In the genomic region with DNA sequence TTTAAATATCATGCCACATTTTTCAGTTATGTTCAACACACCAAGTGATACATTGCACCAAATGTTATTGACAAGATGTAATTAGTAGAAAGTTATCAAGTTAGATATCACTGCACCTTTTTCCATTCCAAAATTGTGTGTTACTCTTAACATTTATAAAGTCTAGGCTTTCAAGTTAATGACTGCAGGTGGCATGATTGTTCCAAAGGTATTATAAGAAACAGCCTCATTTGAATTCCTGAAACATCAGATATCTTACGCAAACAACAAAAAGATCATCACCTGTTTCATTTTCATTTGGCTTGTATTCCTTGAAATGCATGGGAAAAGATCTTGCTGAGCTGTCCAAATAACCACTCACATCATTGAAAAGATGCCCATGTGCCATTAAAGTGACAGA, we compare ENCODE assay signal across 19 cellular contexts.
DNase-seq lines count a peak whose midpoint lies in the region; ATAC-seq, FAIRE-seq and TF ChIP-seq lines count a peak whose summit lies in the region.
"Had no signal": no experiment of that assay in that cellular context is flagged by ENCODE, and none has a peak within 500 bp of the region (broad histone marks: within the 10 kb centered on the region; RNA-seq: fewer than 3 reads in every experiment).

No MANE protein-coding gene starts in this region.

- no peak for FAIRE-seq in HepG2 (lab: Jason Lieb, UNC)
- FAIRE-seq: A549, G401.6, GM12891, H1 had no signal

- in situ Hi-C loops in HepG2 (cut with HindIII; ENCODE audit: extremely low pct_ligation_motif_present, low pct_unique_long_range_greater_than_20kb), result no loop called here

- H3K27me3 ChIP-seq in liver (ENCODE audit: control insufficient read depth in 4 of 4, insufficient read depth in 4 of 4, low read length in 3 of 4), result no peaks in the 10 kb centered on the region
- no peaks in the 10 kb centered on the region for H3K27me3 ChIP-seq in HepG2 (ENCODE audit: control insufficient read depth in 1 of 2, insufficient read depth in 2 of 2, low read length in 2 of 2)
- H3K27me3 ChIP-seq: BE2C had no signal

- no peaks in the 10 kb centered on the region for H4K20me1 ChIP-seq in HepG2 (ENCODE audit: insufficient read depth, low read length)

- H3K36me3 ChIP-seq in liver (ENCODE audit: control insufficient read depth in 4 of 4, insufficient read depth in 3 of 4, low read depth in 1 of 4, low read length in 3 of 4) (no peaks in the 10 kb centered on the region), HepG2 (replicated peaks in 1 of 2; ENCODE audit: control insufficient read depth in 1 of 2, insufficient read depth in 2 of 2, low read length in 2 of 2) (no peaks in the 10 kb centered on the region)
- H3K36me3 ChIP-seq: BE2C, HAP-1 had no signal

- 48% methylated on average over 1 of the region's 1 CpG for WGBS in liver
- whole genome bisulfite sequencing in HepG2 (ENCODE audit: low lambda C conversion rate), result 0% methylated on average over 1 of the region's 1 CpG

- POLR2A ChIA-PET in HepG2 (lab: Yijun Ruan, JAX), result no interaction called here

- peak; percentile 24 for TF ChIP-seq CTCF in liver (IDR thresholded peaks at IDR 0.05; ENCODE audit: low read depth, low read length, missing input control)
- no peak for TF ChIP-seq CTCF in HepG2 (CRISPR knock-in tag; IDR thresholded peaks at IDR 0.05)
- TF ChIP-seq CTCF in epithelial cell of proximal tubule (conservative IDR thresholded peaks at IDR 0.05; ENCODE audit: low read depth, low read length), result peak; percentile 14

- no peak overlapping the region for H3K4me2 ChIP-seq in HepG2 (ENCODE audit: low read depth, low read length)
- H3K4me2 ChIP-seq: A549 had no signal

- no peaks in the 10 kb centered on the region for H3K9me3 ChIP-seq in liver (ENCODE audit: control insufficient read depth in 4 of 4, low read length in 3 of 4)
- peaks cover 5% of the 10 kb centered on the region for H3K9me3 ChIP-seq in HepG2 (ENCODE audit: low read length)
- H3K9me3 ChIP-seq: A549, BE2C, HAP-1 had no signal

- TF ChIP-seq EP300 in HepG2 (IDR thresholded peaks at IDR 0.05; ENCODE audit: low read depth in 2 of 2, low read length in 2 of 2) (no peak), HepG2 (CRISPR knock-in tag; IDR thresholded peaks at IDR 0.05; ENCODE audit: borderline replicate concordance) (no peak)

- BruUV-seq in HepG2 (replicated peaks; lab: Mats Ljungman, UMichigan), result no TSS peak

- CTCF ChIA-PET in HepG2 (lab: Yijun Ruan, JAX; ENCODE audit: low intra/inter-chr PET ratio, low total read pairs), result no interaction called here

- ATAC-seq in HepG2, result no peak
- no peak for ATAC-seq in GM21381 (IDR thresholded peaks at IDR 0.05; ENCODE audit: unreplicated experiment)
- ATAC-seq in GM21786 (IDR thresholded peaks at IDR 0.05; ENCODE audit: unreplicated experiment), result no peak
- ATAC-seq: A549 had no signal

- H3K9ac ChIP-seq in liver (ENCODE audit: low read depth in 1 of 2, low read length in 2 of 2) (no peak overlapping the region), HepG2 (ENCODE audit: insufficient read depth, low read depth, low read length) (no peak overlapping the region)

- H3K4me3 ChIP-seq in liver (ENCODE audit: low read depth in 1 of 3, low read length in 3 of 3) (no peak overlapping the region), HepG2 (replicated peaks in 1 of 3; ENCODE audit: insufficient read depth in 1 of 3, low read depth in 2 of 3, low read length in 3 of 3) (no peak overlapping the region), epithelial cell of proximal tubule (ENCODE audit: low read depth, low read length) (no peak overlapping the region)
- H3K4me3 ChIP-seq: A549, HAP-1 had no signal

- peaks cover 0 to 2% (median 0%) of the 10 kb centered on the region in 4 donors for H3K4me1 ChIP-seq in liver (ENCODE audit: control insufficient read depth in 4 of 4, insufficient read depth in 4 of 4, low read length in 3 of 4)
- no peaks in the 10 kb centered on the region for H3K4me1 ChIP-seq in HepG2 (ENCODE audit: insufficient read depth, low read length)
- H3K4me1 ChIP-seq: A549, BE2C, HAP-1 had no signal

- no peak for TF ChIP-seq POLR2A in HepG2 (IDR thresholded peaks at IDR 0.05; ENCODE audit: insufficient read depth in 1 of 2, low read depth in 2 of 2, low read length in 2 of 2)

- TF ChIP-seq RAD21 in liver (IDR thresholded peaks at IDR 0.05), result peak; percentile 69 to 75
- no peak for TF ChIP-seq RAD21 in HepG2 (CRISPR knock-in tag; IDR thresholded peaks at IDR 0.05)

- H3K27ac ChIP-seq in liver (ENCODE audit: low read depth in 1 of 2, low read length in 2 of 2), result no peak overlapping the region
- no peak overlapping the region for H3K27ac ChIP-seq in HepG2 (ENCODE audit: extremely low read length, insufficient read depth, low read length)
- H3K27ac ChIP-seq: A549, C4-2B had no signal

- H2AFZ ChIP-seq in HepG2 (ENCODE audit: low read length), result no peak overlapping the region

- DNase-seq in HepG2 (ENCODE audit: low spot score), result no peak
- peak; percentile 3 for DNase-seq in NCI-H146 treated with DMSO at 0.1 percent for 48 hours (lab: John Stamatoyannopoulos, UW; ENCODE audit: unreplicated experiment)
- DNase-seq in epithelial cell of proximal tubule (ENCODE audit: low read depth), result no peak
- DNase-seq in kidney tubule cell (ENCODE audit: low spot score), result no peak
- DNase-seq: BE2C; CD4-positive, alpha-beta memory T cell; DMS153; DMS79 treated with DMSO at 0.1 percent for 48 hours; EL; HFFc6 had no signal

- H3K79me2 ChIP-seq in HepG2 (ENCODE audit: insufficient read depth, low read length), result no peaks in the 10 kb centered on the region

- intact Hi-C loops in HepG2 (cut with micrococcal nuclease; ENCODE audit: unreplicated experiment), result no loop called here

TF ChIP-seq in liver, 16 proteins besides CTCF, POLR2A, EP300 and RAD21:
- TF ChIP-seq TAF1 (conservative IDR thresholded peaks at IDR 0.05) (no peak), FOXA2 (IDR thresholded peaks at IDR 0.05) (no peak), YY1 (IDR thresholded peaks at IDR 0.05) (no peak)
- TF ChIP-seq, protein P1, sequence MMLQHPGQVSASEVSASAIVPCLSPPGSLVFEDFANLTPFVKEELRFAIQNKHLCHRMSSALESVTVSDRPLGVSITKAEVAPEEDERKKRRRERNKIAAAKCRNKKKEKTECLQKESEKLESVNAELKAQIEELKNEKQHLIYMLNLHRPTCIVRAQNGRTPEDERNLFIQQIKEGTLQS (IDR thresholded peaks at IDR 0.05), result no peak

TF ChIP-seq in HepG2, 621 proteins besides CTCF, POLR2A, EP300 and RAD21 (continues in another document):
- TF ChIP-seq MIER2 (CRISPR knock-in tag; IDR thresholded peaks at IDR 0.05), result no peak
- TF ChIP-seq IRF2 (CRISPR knock-in tag; IDR thresholded peaks at IDR 0.05), result no peak
- TF ChIP-seq ETV6 (CRISPR knock-in tag; conservative IDR thresholded peaks at IDR 0.05), result no peak
- TF ChIP-seq ADNP (CRISPR knock-in tag; IDR thresholded peaks at IDR 0.05), result no peak
- TF ChIP-seq ZNF142 (CRISPR knock-in tag; IDR thresholded peaks at IDR 0.05), result no peak
- no peak for TF ChIP-seq ZNF720 (CRISPR knock-in tag; IDR thresholded peaks at IDR 0.05)
- TF ChIP-seq ZNF235 (CRISPR knock-in tag; IDR thresholded peaks at IDR 0.05; ENCODE audit: borderline replicate concordance), result no peak
- TF ChIP-seq HNRNPUL1 (IDR thresholded peaks at IDR 0.05; ENCODE audit: low read depth, low read length), result no peak
